In genomic region chr1:248802454-248802853, GRCh38 we compare ENCODE assay signal across 1 cellular context.
TF ChIP-seq lines count a peak whose summit lies in the region.

No MANE protein-coding gene starts in this region.

TF ChIP-seq in SK-N-SH, 30 proteins besides CTCF, POLR2A, EP300 and RAD21 (continued from another document):
- no peak for TF ChIP-seq MAX (IDR thresholded peaks at IDR 0.05; ENCODE audit: low read depth)
